ENCODE assay signal across 8 cellular contexts in genomic region chrX:85244411-85245210, GRCh38. TPM values are rescaled to one million over a fixed set of nuclear protein-coding genes. Genes with fewer than 3 reads are reported as not detected.
A peak's percentile ranks its signal among the peaks of the same experiment; 100 is the strongest.
DNase-seq lines count a peak whose midpoint lies in the region; ATAC-seq and TF ChIP-seq lines count a peak whose summit lies in the region.

No MANE protein-coding gene starts in this region.

- CTCF ChIA-PET in MCF 10A (lab: Yijun Ruan, JAX), result interaction anchor here (0.7 to 1.1 kb wide), 2 partner anchors 259 to 265 kb away, joined by 3 to 5 read pairs; no protein-coding TSS in a partner anchor

- peak; percentile 53 for DNase-seq in activated CD4-positive, alpha-beta T cell treated with anti-CD3 and anti-CD28 coated beads, Interleukin-2, amount 10 ng/mL, durations not matched to agents 24 days and 14 days
- DNase-seq in activated CD4-positive, alpha-beta T cell treated with anti-CD3 and anti-CD28 coated beads, Interleukin-2, amount 50 U/mL, for 48 hours, result no peak
- DNase-seq in NCI-H526 (lab: John Stamatoyannopoulos, UW), result peak; percentile 46 to 54
- DNase-seq in MCF 10A (ENCODE audit: unreplicated experiment), result no peak
- peak; percentile 8 for DNase-seq in kidney glomerular epithelial cell (lab: John Stamatoyannopoulos, UW)
- DNase-seq in stimulated activated effector memory CD8-positive, alpha-beta T cell treated with anti-CD3 and anti-CD28 coated beads, Interleukin-12 subunit alpha, Interleukin-12 subunit beta, amount 100 ng/mL, for 72 hours (ENCODE audit: low spot score in 2 of 2), result no peak

- no peak for TF ChIP-seq CTCF in MCF 10A (IDR thresholded peaks at IDR 0.05; ENCODE audit: unreplicated experiment)

- intact Hi-C loops in activated CD4-positive, alpha-beta T cell treated with anti-CD3 and anti-CD28 coated beads, Interleukin-2, amount 10 ng/mL, durations not matched to agents 24 days and 14 days (cut with micrococcal nuclease), result no loop called here
- intact Hi-C loops in MCF 10A (cut with micrococcal nuclease), result no loop called here

- ATAC-seq in HG02678 (IDR thresholded peaks at IDR 0.05; ENCODE audit: unreplicated experiment), result peak; percentile 56
- peak; percentile 61 for ATAC-seq in stimulated activated effector memory CD8-positive, alpha-beta T cell treated with anti-CD3 and anti-CD28 coated beads, Interleukin-12 subunit alpha, Interleukin-12 subunit beta, amount 100 ng/mL, for 72 hours
- ATAC-seq in HG02610 (IDR thresholded peaks at IDR 0.05; ENCODE audit: unreplicated experiment), result no peak

- H3K9me3 Mint-ChIP-seq in activated CD4-positive, alpha-beta T cell treated with anti-CD3 and anti-CD28 coated beads, Interleukin-2, amount 10 ng/mL, durations not matched to agents 24 days and 14 days, result no peaks in the 10 kb centered on the region
- H3K9me3 Mint-ChIP-seq in MCF 10A (ENCODE audit: unreplicated experiment), result peaks cover 13% of the 10 kb centered on the region
- H3K9me3 Mint-ChIP-seq in stimulated activated effector memory CD8-positive, alpha-beta T cell treated with anti-CD3 and anti-CD28 coated beads, Interleukin-12 subunit alpha, Interleukin-12 subunit beta, amount 100 ng/mL, for 72 hours, result no peaks in the 10 kb centered on the region

- peaks cover 24% of the 10 kb centered on the region for H3K27me3 Mint-ChIP-seq in activated CD4-positive, alpha-beta T cell treated with anti-CD3 and anti-CD28 coated beads, Interleukin-2, amount 10 ng/mL, durations not matched to agents 24 days and 14 days
- no peaks in the 10 kb centered on the region for H3K27me3 Mint-ChIP-seq in MCF 10A (ENCODE audit: insufficient read depth, unreplicated experiment)

- peak overlapping the region; percentile 48 for H3K27ac Mint-ChIP-seq in activated CD4-positive, alpha-beta T cell treated with anti-CD3 and anti-CD28 coated beads, Interleukin-2, amount 10 ng/mL, durations not matched to agents 24 days and 14 days
- no peak overlapping the region for H3K27ac Mint-ChIP-seq in MCF 10A (ENCODE audit: low read depth, unreplicated experiment)
- peak overlapping the region; percentile 65 for H3K27ac Mint-ChIP-seq in stimulated activated effector memory CD8-positive, alpha-beta T cell treated with anti-CD3 and anti-CD28 coated beads, Interleukin-12 subunit alpha, Interleukin-12 subunit beta, amount 100 ng/mL, for 72 hours

- POLR2A ChIA-PET in MCF 10A (lab: Yijun Ruan, JAX), result interaction anchor here (0.6 to 1.4 kb wide), 16 partner anchors 9 to 298 kb away, joined by 3 to 9 read pairs (median 3); no protein-coding TSS in a partner anchor

- H3K4me1 Mint-ChIP-seq in activated CD4-positive, alpha-beta T cell treated with anti-CD3 and anti-CD28 coated beads, Interleukin-2, amount 10 ng/mL, durations not matched to agents 24 days and 14 days, result peaks cover 11% of the 10 kb centered on the region
- no peaks in the 10 kb centered on the region for H3K4me1 Mint-ChIP-seq in MCF 10A (ENCODE audit: insufficient read depth, unreplicated experiment)
- H3K4me1 Mint-ChIP-seq in stimulated activated effector memory CD8-positive, alpha-beta T cell treated with anti-CD3 and anti-CD28 coated beads, Interleukin-12 subunit alpha, Interleukin-12 subunit beta, amount 100 ng/mL, for 72 hours, result peaks cover 9% of the 10 kb centered on the region

- peak overlapping the region; percentile 84 for H3K4me3 Mint-ChIP-seq in activated CD4-positive, alpha-beta T cell treated with anti-CD3 and anti-CD28 coated beads, Interleukin-2, amount 10 ng/mL, durations not matched to agents 24 days and 14 days
- peak overlapping the region; percentile 66 for H3K4me3 Mint-ChIP-seq in MCF 10A (ENCODE audit: unreplicated experiment)
- peak overlapping the region; percentile 76 for H3K4me3 Mint-ChIP-seq in stimulated activated effector memory CD8-positive, alpha-beta T cell treated with anti-CD3 and anti-CD28 coated beads, Interleukin-12 subunit alpha, Interleukin-12 subunit beta, amount 100 ng/mL, for 72 hours

- H3K36me3 Mint-ChIP-seq in activated CD4-positive, alpha-beta T cell treated with anti-CD3 and anti-CD28 coated beads, Interleukin-2, amount 10 ng/mL, durations not matched to agents 24 days and 14 days (ENCODE audit: low read depth), result no peaks in the 10 kb centered on the region
- no peaks in the 10 kb centered on the region for H3K36me3 Mint-ChIP-seq in MCF 10A (ENCODE audit: insufficient read depth, unreplicated experiment)
- no peaks in the 10 kb centered on the region for H3K36me3 Mint-ChIP-seq in stimulated activated effector memory CD8-positive, alpha-beta T cell treated with anti-CD3 and anti-CD28 coated beads, Interleukin-12 subunit alpha, Interleukin-12 subunit beta, amount 100 ng/mL, for 72 hours

- no TSS peak for BruUV-seq in MCF 10A (replicated peaks; lab: Mats Ljungman, UMichigan)

RNA-seq across cellular contexts. Expression of gene ZNF711, which starts 0.8 kb away (rescaled TPM):
- total RNA-seq in activated CD4-positive, alpha-beta T cell treated with anti-CD3 and anti-CD28 coated beads, Interleukin-2, amount 10 ng/mL, durations not matched to agents 24 days and 14 days, result 0.12 TPM in 2 replicates
- 1.7 and 1.8 TPM in 2 replicates for total RNA-seq in MCF 10A (2022)

RNA-seq across cellular contexts. Expression of gene SATL1, which starts 1.0 kb away (rescaled TPM):
- not detected in 2 replicates for total RNA-seq in activated CD4-positive, alpha-beta T cell treated with anti-CD3 and anti-CD28 coated beads, Interleukin-2, amount 10 ng/mL, durations not matched to agents 24 days and 14 days
- total RNA-seq in MCF 10A (2022), result not detected in 2 replicates

Comparison
In these comparisons a context has a peak if more than half of its experiments do, and no peak if none do; other contexts are left out.
1. DNase-seq: peak in activated CD4-positive, alpha-beta T cell treated with anti-CD3 and anti-CD28 coated beads, Interleukin-2, amount 10 ng/mL, durations not matched to agents 24 days and 14 days (single experiment), NCI-H526 (2 of 2) and kidney glomerular epithelial cell (single experiment); none in activated CD4-positive, alpha-beta T cell treated with anti-CD3 and anti-CD28 coated beads, Interleukin-2, amount 50 U/mL, for 48 hours (0 of 2), MCF 10A (single experiment) and stimulated activated effector memory CD8-positive, alpha-beta T cell treated with anti-CD3 and anti-CD28 coated beads, Interleukin-12 subunit alpha, Interleukin-12 subunit beta, amount 100 ng/mL, for 72 hours (0 of 2).
2. Peak in every context shown above with its lines, with median percentiles within 50 percentile points of each other: H3K4me3 Mint-ChIP-seq.